27 cellular contexts compared by ENCODE assay signal in the genomic region with DNA sequence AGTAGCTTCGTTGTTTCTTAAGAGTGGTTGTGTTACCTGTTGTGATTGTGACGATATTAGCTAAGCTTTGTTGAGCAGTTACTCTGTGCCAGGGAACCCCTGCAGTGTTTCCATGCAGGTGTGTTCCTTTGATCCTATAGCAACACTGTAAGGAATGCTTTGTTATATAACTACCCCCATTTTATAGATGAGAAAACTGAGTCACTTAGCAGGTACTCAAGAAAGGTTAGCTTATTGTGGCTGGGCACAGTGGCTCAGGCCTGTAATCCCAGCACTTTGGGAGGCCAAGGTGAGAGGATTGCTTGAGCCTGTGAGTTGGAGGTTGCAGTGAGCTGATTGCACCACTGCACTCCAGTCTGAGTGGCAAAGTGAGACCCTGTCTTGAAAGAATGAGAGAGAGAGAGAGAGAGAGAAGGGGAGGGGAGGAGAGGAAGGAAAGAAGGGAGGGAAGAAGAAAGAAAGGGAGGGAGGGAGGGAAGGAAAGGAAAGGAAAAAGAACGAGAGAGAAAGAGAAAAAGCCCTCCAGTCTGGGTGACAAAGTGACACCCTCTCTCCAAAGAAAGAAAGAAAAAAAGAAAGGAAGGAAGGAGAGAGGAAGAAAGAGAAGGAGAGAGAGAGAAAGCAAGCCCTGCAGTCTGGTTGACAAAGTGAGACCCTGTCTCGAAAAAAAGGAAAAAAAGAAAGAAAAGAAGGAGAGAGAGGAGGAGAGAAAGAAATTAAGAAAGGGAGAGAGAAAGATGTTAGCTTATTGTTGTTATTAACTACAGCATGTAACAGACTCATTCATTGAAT.
"Had no signal": no experiment of that assay in that cellular context is flagged by ENCODE, and none has a peak within 500 bp of the region (broad histone marks: within the 10 kb centered on the region; RNA-seq: fewer than 3 reads in every experiment).

No MANE protein-coding gene starts in this region.

- H3K27me3 ChIP-seq: dorsolateral prefrontal cortex, foreskin keratinocyte, heart left ventricle, neutrophil, stomach had no signal

- ATAC-seq: esophagus mucosa; foreskin keratinocyte; heart left ventricle; left lobe of liver; sciatic nerve; stimulated activated naive B cell treated with anti-CD40 and anti-IgM and Interleukin-4, amounts not matched to agents 10 μg/mL and 1 μg/mL and 100 μg/mL, for 72 hours had no signal

- H3K4me3 ChIP-seq: coronary artery, dorsolateral prefrontal cortex, heart left ventricle, lung, skin epidermis, stomach, tibial artery had no signal

- H3K9me3 ChIP-seq: heart left ventricle, neutrophil, stomach, tibial artery had no signal

- H3K27ac ChIP-seq: coronary artery, dorsolateral prefrontal cortex, foreskin keratinocyte, heart left ventricle, neutrophil, tibial artery had no signal

- FAIRE-seq: TTC549, urothelium cell line had no signal

- DNase-seq: activated CD4-positive, alpha-beta T cell treated with anti-CD3 and anti-CD28 coated beads for 4 hours; activated CD4-positive, alpha-beta T cell treated with anti-CD3 and anti-CD28 coated beads, Interleukin-2, amount 50 U/mL, for 4 hours; activated effector memory CD4-positive, alpha-beta T cell treated with Interleukin-2 at 50 U/mL for 16 hours; activated naive CD4-positive, alpha-beta T cell treated with Interleukin-2 at 50 U/mL for 16 hours; anterior cingulate cortex; dorsolateral prefrontal cortex; effector memory CD4-positive, alpha-beta T cell; foreskin keratinocyte; heart left ventricle; hypothalamus; kidney glomerular epithelial cell; mesendoderm; retina; stimulated activated CD4-positive, alpha-beta T cell treated with anti-CD3 and anti-CD28 coated beads, Interleukin-4, amount 100 ng/mL, for 4 hours; stimulated activated CD8-positive, alpha-beta memory T cell treated with anti-CD3 and anti-CD28 coated beads, Interleukin-4, amount 100 ng/mL, for 48 hours; stimulated activated naive B cell treated with anti-CD40 and anti-IgM and Interleukin-4, amounts not matched to agents 10 μg/mL and 1 μg/mL and 100 μg/mL, for 72 hours; stomach; tibial artery had no signal

- H3K36me3 ChIP-seq: heart left ventricle, neutrophil, tibial artery had no signal
